Comparison of ENCODE assay signal across 9 cellular contexts in genomic region chr1:99749948-99750347, GRCh38. TPM values are rescaled to one million over a fixed set of nuclear protein-coding genes. Genes with fewer than 3 reads are reported as not detected.
A peak's percentile ranks its signal among the peaks of the same experiment; 100 is the strongest.
DNase-seq lines count a peak whose midpoint lies in the region; ATAC-seq and TF ChIP-seq lines count a peak whose summit lies in the region.
"Had no signal": no experiment of that assay in that cellular context is flagged by ENCODE, and none has a peak within 500 bp of the region (broad histone marks: within the 10 kb centered on the region; RNA-seq: fewer than 3 reads in every experiment).

No MANE protein-coding gene starts in this region.

- H3K27ac ChIP-seq in OCI-LY3 (ENCODE audit: low read length) (no peak overlapping the region), dorsolateral prefrontal cortex (no peak overlapping the region)

- H4K20me1 ChIP-seq in OCI-LY3 (ENCODE audit: insufficient read depth, low read length) = no peaks in the 10 kb centered on the region

- intact Hi-C loops in dorsolateral prefrontal cortex (cut with DNase I) (no loop called here), cardiac septum (cut with DNase I) (no loop called here)

- H3K4me3 ChIP-seq in OCI-LY3 (ENCODE audit: low read length) (no peak overlapping the region), dorsolateral prefrontal cortex (no peak overlapping the region)

- no peaks in the 10 kb centered on the region for H3K27me3 ChIP-seq in OCI-LY3 (ENCODE audit: low read depth, low read length)
- H3K27me3 ChIP-seq in dorsolateral prefrontal cortex = no peaks in the 10 kb centered on the region

- H3K79me2 ChIP-seq in OCI-LY3 (ENCODE audit: low read length) = no peaks in the 10 kb centered on the region

- DNase-seq in dorsolateral prefrontal cortex (no peak), cardiac septum (ENCODE audit: low spot score) (no peak), superior temporal gyrus (ENCODE audit: extremely low spot score) (no peak), Kasumi-1 (lab: John Stamatoyannopoulos, UW) (no peak)
- DNase-seq: posterior cingulate gyrus had no signal

- H3K4me2 ChIP-seq in OCI-LY3 (ENCODE audit: low read length) = peak overlapping the region; percentile 20; the same call in 1 of the 2 replicates

- no peaks in the 10 kb centered on the region for H3K9me3 ChIP-seq in OCI-LY3 (ENCODE audit: insufficient read depth, low read length)

- no peaks in the 10 kb centered on the region for H3K36me3 ChIP-seq in OCI-LY3 (replicated peaks; ENCODE audit: low read depth, low read length)

- TF ChIP-seq CTCF in OCI-LY3 (IDR thresholded peaks at IDR 0.05; ENCODE audit: low read depth, low read length) (no peak), dorsolateral prefrontal cortex (IDR thresholded peaks at IDR 0.05 in 54 of 56, conservative IDR thresholded peaks at IDR 0.05 in 2 of 56; ENCODE audit: low read depth in 1 of 56, partially characterized antibody in 56 of 56) (no peak)

- H3K4me1 ChIP-seq in OCI-LY3 (ENCODE audit: low read length) = peaks cover 19% of the 10 kb centered on the region

- no peak overlapping the region for H2AFZ ChIP-seq in OCI-LY3 (ENCODE audit: low read depth, low read length)

- ATAC-seq in GM18511 (IDR thresholded peaks at IDR 0.05; ENCODE audit: unreplicated experiment) = peak; percentile 89
- ATAC-seq in GM19467 (IDR thresholded peaks at IDR 0.05; ENCODE audit: unreplicated experiment) = peak; percentile 83
- peak; percentile 71 for ATAC-seq in HG02970 (IDR thresholded peaks at IDR 0.05; ENCODE audit: low FRiP score, unreplicated experiment)

- no peak overlapping the region for H3K9ac ChIP-seq in OCI-LY3 (ENCODE audit: low read length)

RNA-seq across cellular contexts. Expression of gene FRRS1, which starts 16.5 kb away (rescaled TPM):
- total RNA-seq in dorsolateral prefrontal cortex = 1 to 10 TPM in 32 of 120 experiments, under 1 TPM in 71, not detected in 17; 0.16 to 4.9 (median 0.66) TPM
- total RNA-seq in cardiac septum = 4.0 TPM
